Comparison of ENCODE assay signal across 11 cellular contexts in the genomic region with DNA sequence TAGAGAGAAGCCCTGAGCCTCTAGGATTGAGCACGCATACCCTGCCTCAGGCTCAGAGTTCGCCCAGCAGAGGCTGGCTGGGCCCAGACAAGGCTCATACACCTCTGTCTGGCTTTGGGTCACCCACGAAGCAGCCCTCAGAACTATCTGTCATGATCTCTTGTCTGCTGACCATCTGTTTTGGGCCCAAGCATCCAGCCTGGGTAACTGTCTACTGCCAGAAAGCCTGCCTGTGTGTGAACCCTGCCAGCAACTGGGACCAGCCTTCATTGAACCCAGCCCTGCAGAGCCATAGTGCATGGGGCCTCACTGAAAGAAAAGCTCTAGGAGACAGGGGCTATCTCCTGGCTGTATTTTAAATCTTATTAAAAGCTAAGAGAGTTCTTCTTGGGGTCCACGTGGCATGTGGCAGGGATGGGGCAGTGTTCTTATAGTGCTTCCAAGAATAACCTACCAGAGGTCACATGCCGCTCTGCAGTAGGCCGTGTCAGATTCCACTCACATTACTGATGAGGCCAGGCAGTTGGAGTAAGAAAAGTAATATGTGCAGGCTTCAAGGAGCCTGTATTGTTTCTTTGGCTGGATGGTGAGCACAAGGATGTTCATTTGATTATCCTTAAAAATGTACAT. TPM values are rescaled to one million over a fixed set of nuclear protein-coding genes. Genes with fewer than 3 reads are reported as not detected.
DNase-seq lines count a peak whose midpoint lies in the region; TF ChIP-seq lines count a peak whose summit lies in the region.
"Had no signal": no experiment of that assay in that cellular context is flagged by ENCODE, and none has a peak within 500 bp of the region (broad histone marks: within the 10 kb centered on the region; RNA-seq: fewer than 3 reads in every experiment).

No MANE protein-coding gene starts in this region.

- H3K36me3 Mint-ChIP-seq in activated CD4-positive, alpha-beta T cell treated with anti-CD3 and anti-CD28 coated beads, Interleukin-2, amount 10 ng/mL, durations not matched to agents 7 days and 5 days (ENCODE audit: low read depth) = peaks cover 39% of the 10 kb centered on the region

- H3K36me3 ChIP-seq in muscle layer of duodenum (ENCODE audit: control insufficient read depth in 1 of 2, insufficient read depth in 2 of 2, low read length in 2 of 2) (peaks cover 28 to 30% of the 10 kb centered on the region in 2 donors), tibial artery (peaks cover 24 to 42% (median 27%) of the 10 kb centered on the region in 3 donors)

- H3K4me3 ChIP-seq in dorsolateral prefrontal cortex (peak overlapping the region in 2 of 59 donors; percentile 4 to 6), muscle layer of duodenum (ENCODE audit: low read depth in 1 of 2, low read length in 2 of 2) (no peak overlapping the region), tibial artery (no peak overlapping the region)

- no peaks in the 10 kb centered on the region for H3K27me3 Mint-ChIP-seq in activated CD4-positive, alpha-beta T cell treated with anti-CD3 and anti-CD28 coated beads, Interleukin-2, amount 10 ng/mL, durations not matched to agents 7 days and 5 days

- POLR2A ChIA-PET in activated CD4-positive, alpha-beta T cell treated with anti-CD3 and anti-CD28 coated beads, Interleukin-2, amount 10 ng/mL, durations not matched to agents 7 days and 5 days (lab: Charles Lee) = no interaction called here

- no peak overlapping the region for H3K4me3 Mint-ChIP-seq in activated CD4-positive, alpha-beta T cell treated with anti-CD3 and anti-CD28 coated beads, Interleukin-2, amount 10 ng/mL, durations not matched to agents 7 days and 5 days

- no peak for TF ChIP-seq CTCF in dorsolateral prefrontal cortex (IDR thresholded peaks at IDR 0.05 in 54 of 56, conservative IDR thresholded peaks at IDR 0.05 in 2 of 56; ENCODE audit: low read depth in 1 of 56, partially characterized antibody in 56 of 56)
- no peak for TF ChIP-seq CTCF in tibial artery (IDR thresholded peaks at IDR 0.05)

- peak overlapping the region; percentile 14 for H3K27ac Mint-ChIP-seq in activated CD4-positive, alpha-beta T cell treated with anti-CD3 and anti-CD28 coated beads, Interleukin-2, amount 10 ng/mL, durations not matched to agents 7 days and 5 days

- H3K27ac ChIP-seq in dorsolateral prefrontal cortex = peak overlapping the region in 54 of 59 donors; percentile 12 to 86 (median 63)
- H3K27ac ChIP-seq in muscle layer of duodenum (ENCODE audit: low read length) = peak overlapping the region; percentile 70
- H3K27ac ChIP-seq in tibial artery = peak overlapping the region; percentile 83 to 89

- no peaks in the 10 kb centered on the region for H3K27me3 ChIP-seq in dorsolateral prefrontal cortex
- no peaks in the 10 kb centered on the region for H3K27me3 ChIP-seq in muscle layer of duodenum (ENCODE audit: low read depth, low read length)
- H3K27me3 ChIP-seq in tibial artery = no peaks in the 10 kb centered on the region

- H3K9me3 ChIP-seq in muscle layer of duodenum (ENCODE audit: control insufficient read depth in 1 of 2, low read length in 2 of 2) (no peaks in the 10 kb centered on the region), tibial artery (no peaks in the 10 kb centered on the region)

- H3K4me1 Mint-ChIP-seq in activated CD4-positive, alpha-beta T cell treated with anti-CD3 and anti-CD28 coated beads, Interleukin-2, amount 10 ng/mL, durations not matched to agents 7 days and 5 days = peaks cover 69% of the 10 kb centered on the region

- intact Hi-C loops in dorsolateral prefrontal cortex (cut with DNase I) (no loop called here), tibial artery (cut with DNase I; ENCODE audit: low total_unique reads) (no loop called here)

- CTCF ChIA-PET in activated CD4-positive, alpha-beta T cell treated with anti-CD3 and anti-CD28 coated beads, Interleukin-2, amount 10 ng/mL, durations not matched to agents 7 days and 5 days (lab: Charles Lee) = interaction anchor here (0.8 to 2.1 kb wide), 2 partner anchors 84 to 141 kb away, joined by 3 to 4 read pairs; no protein-coding TSS in a partner anchor

- H3K9me3 Mint-ChIP-seq in activated CD4-positive, alpha-beta T cell treated with anti-CD3 and anti-CD28 coated beads, Interleukin-2, amount 10 ng/mL, durations not matched to agents 7 days and 5 days = no peaks in the 10 kb centered on the region

- H3K4me1 ChIP-seq in muscle layer of duodenum (ENCODE audit: control insufficient read depth in 1 of 2, insufficient read depth in 2 of 2, low read length in 2 of 2) (peaks cover 35 to 52% of the 10 kb centered on the region in 2 donors), tibial artery (peaks cover 13 to 69% (median 57%) of the 10 kb centered on the region in 4 donors)

- no peak for DNase-seq in activated CD4-positive, alpha-beta T cell treated with anti-CD3 and anti-CD28 coated beads, Interleukin-2, amount 10 ng/mL, durations not matched to agents 7 days and 5 days
- no peak for DNase-seq in activated CD4-positive, alpha-beta T cell treated with anti-CD3 and anti-CD28 coated beads, Interleukin-2, amount 50 U/mL, for 1 hour
- DNase-seq in dorsolateral prefrontal cortex (peak in 1 of 10 donors; percentile 26), tibial artery (no peak), glomerular visceral epithelial cell (ENCODE audit: extremely low spot score) (no peak), NCI-H1436 treated with DMSO at 0.1 percent for 48 hours (lab: John Stamatoyannopoulos, UW) (no peak), NK-92 (lab: John Stamatoyannopoulos, UW; ENCODE audit: unreplicated experiment) (no peak)
- DNase-seq: ACHN, NCI-H2029 treated with DMSO at 0.1 percent for 48 hours, SIG-M5 had no signal

RNA-seq across cellular contexts. Expression of a gene that starts 7.3 kb away (rescaled TPM):
- total RNA-seq in activated CD4-positive, alpha-beta T cell treated with anti-CD3 and anti-CD28 coated beads, Interleukin-2, amount 10 ng/mL, durations not matched to agents 7 days and 5 days = 10 to 100 TPM; 32.9 to 44.5 TPM
- total RNA-seq in dorsolateral prefrontal cortex = 10 to 100 TPM; 33.5 to 77.9 (median 59.2) TPM

RNA-seq across cellular contexts. Expression of a gene that starts 7.5 kb away (rescaled TPM):
- 10 to 100 TPM; 53.4 to 59.9 TPM for total RNA-seq in activated CD4-positive, alpha-beta T cell treated with anti-CD3 and anti-CD28 coated beads, Interleukin-2, amount 10 ng/mL, durations not matched to agents 7 days and 5 days
- total RNA-seq in dorsolateral prefrontal cortex = 100 to 1,000 TPM in 47 of 120 experiments, 10 to 100 TPM in 73; 71.3 to 116 (median 96.1) TPM

RNA-seq across cellular contexts. Expression of a gene that starts 46.8 kb away (rescaled TPM):
- 100 to 1,000 TPM; 170 to 178 TPM for total RNA-seq in activated CD4-positive, alpha-beta T cell treated with anti-CD3 and anti-CD28 coated beads, Interleukin-2, amount 10 ng/mL, durations not matched to agents 7 days and 5 days
- total RNA-seq in dorsolateral prefrontal cortex = 100 to 1,000 TPM in 18 of 120 experiments, 10 to 100 TPM in 102; 76.1 to 117 (median 91.0) TPM

RNA-seq across cellular contexts. Expression of a gene that starts 49.9 kb away (rescaled TPM):
- 100 to 1,000 TPM; 126 to 128 TPM for total RNA-seq in activated CD4-positive, alpha-beta T cell treated with anti-CD3 and anti-CD28 coated beads, Interleukin-2, amount 10 ng/mL, durations not matched to agents 7 days and 5 days
- 100 to 1,000 TPM; 105 to 205 (median 135) TPM for total RNA-seq in dorsolateral prefrontal cortex
